Comparison of ENCODE assay signal across 12 cellular contexts in genomic region chr16:19266774-19267173, GRCh38. TPM values are rescaled to one million over a fixed set of nuclear protein-coding genes. Genes with fewer than 3 reads are reported as not detected.
"Had no signal": no experiment of that assay in that cellular context is flagged by ENCODE, and none has a peak within 500 bp of the region (broad histone marks: within the 10 kb centered on the region; RNA-seq: fewer than 3 reads in every experiment).

No MANE protein-coding gene starts in this region.

- H3K27ac ChIP-seq: HL-60, KMS-11 had no signal

- H3K4me2 ChIP-seq: GM23338, KMS-11 had no signal

- H3K4me3 ChIP-seq: GM23338, HAP-1 had no signal

- H3K27ac Mint-ChIP-seq: GM23338, HFFc6 had no signal

- DNase-seq: HFFc6, IMR-90, Karpas-422, KBM-7 had no signal

- H3K36me3 ChIP-seq: HAP-1 had no signal

- ATAC-seq: GM23338, HCT116 had no signal

- FAIRE-seq: H1, H54 had no signal

- H3K9ac ChIP-seq: KMS-11 had no signal

- H3K9me3 ChIP-seq: HAP-1 had no signal

- H2AFZ ChIP-seq: GM23338 had no signal

- H3K4me1 ChIP-seq: HAP-1 had no signal

- H3K4me3 Mint-ChIP-seq: GM23338, HFFc6 had no signal

- H3K4me1 Mint-ChIP-seq: GM23338 had no signal

RNA-seq across cellular contexts. Expression of gene CLEC19A, which starts 18.8 kb away (rescaled TPM):
- total RNA-seq: GM23338, HFFc6, HT1080, IMR-90 had no signal
- polyA plus RNA-seq: GM23338, IMR-90 had no signal
